Comparison of ENCODE assay signal across 9 cellular contexts in genomic region chr13:37640499-37640898, GRCh38. TPM values are rescaled to one million over a fixed set of nuclear protein-coding genes. Genes with fewer than 3 reads are reported as not detected.
DNase-seq lines count a peak whose midpoint lies in the region; TF ChIP-seq lines count a peak whose summit lies in the region.
"Had no signal": no experiment of that assay in that cellular context is flagged by ENCODE, and none has a peak within 500 bp of the region (broad histone marks: within the 10 kb centered on the region; RNA-seq: fewer than 3 reads in every experiment).

No MANE protein-coding gene starts in this region.

- no peaks in the 10 kb centered on the region for H3K36me3 Mint-ChIP-seq in chondrocyte (ENCODE audit: low read depth)
- no peaks in the 10 kb centered on the region for H3K36me3 Mint-ChIP-seq in activated T-helper 2 cell treated with anti-CD3 and anti-CD28 coated beads, Interferon-gamma antibody, Interleukin-2, Interleukin-4, amounts not matched to agents 10 μg/mL and 5 μg/mL and 100 μg/mL, durations not matched to agents 14 hours and 24 hours and 36 hours (ENCODE audit: low read depth)
- no peaks in the 10 kb centered on the region for H3K36me3 Mint-ChIP-seq in activated T-cell treated with anti-CD3 and anti-CD28 coated beads, Interleukin-2, amount 50 U/mL, for 24 hours (ENCODE audit: low read depth)

- H3K9me3 ChIP-seq in osteoblast (ENCODE audit: low read depth, low read length): no peaks in the 10 kb centered on the region

- H3K27me3 ChIP-seq in osteoblast (ENCODE audit: insufficient read depth, low read length): no peaks in the 10 kb centered on the region

- no peak overlapping the region for H3K4me3 Mint-ChIP-seq in chondrocyte (ENCODE audit: unreplicated experiment)
- H3K4me3 Mint-ChIP-seq in activated T-helper 2 cell treated with anti-CD3 and anti-CD28 coated beads, Interferon-gamma antibody, Interleukin-2, Interleukin-4, amounts not matched to agents 10 μg/mL and 5 μg/mL and 100 μg/mL, durations not matched to agents 14 hours and 24 hours and 36 hours (ENCODE audit: low read depth): no peak overlapping the region
- no peak overlapping the region for H3K4me3 Mint-ChIP-seq in activated T-cell treated with anti-CD3 and anti-CD28 coated beads, Interleukin-2, amount 50 U/mL, for 24 hours

- DNase-seq in EL (peak; percentile 75), NCI-H524 treated with DMSO at 0.1 percent for 48 hours (lab: John Stamatoyannopoulos, UW) (peak; percentile 14), chondrocyte (ENCODE audit: low spot score) (no peak), osteoblast (ENCODE audit: insufficient read length, low spot score, missing footprints) (peak; percentile 52), cortex of kidney (lab: John Stamatoyannopoulos, UW) (no peak), iPS-NIHi11 (ENCODE audit: low spot score) (no peak)
- no peak for DNase-seq in activated T-helper 2 cell treated with anti-CD3 and anti-CD28 coated beads, Interferon-gamma antibody, Interleukin-2, Interleukin-4, amounts not matched to agents 10 μg/mL and 5 μg/mL and 100 μg/mL, durations not matched to agents 14 hours and 24 hours and 36 hours (ENCODE audit: low spot score)
- no peak for DNase-seq in activated T-cell treated with anti-CD3 and anti-CD28 coated beads, Interleukin-2, amount 50 U/mL, for 24 hours
- DNase-seq: activated gamma-delta T cell had no signal

- peak overlapping the region; percentile 63 for H3K27ac ChIP-seq in osteoblast (ENCODE audit: low read depth, low read length)

- no peaks in the 10 kb centered on the region for H3K79me2 ChIP-seq in osteoblast (ENCODE audit: insufficient read depth, low read length)

- H3K9me3 Mint-ChIP-seq in chondrocyte (ENCODE audit: low read depth): no peaks in the 10 kb centered on the region
- H3K9me3 Mint-ChIP-seq in activated T-helper 2 cell treated with anti-CD3 and anti-CD28 coated beads, Interferon-gamma antibody, Interleukin-2, Interleukin-4, amounts not matched to agents 10 μg/mL and 5 μg/mL and 100 μg/mL, durations not matched to agents 14 hours and 24 hours and 36 hours: peaks cover 7% of the 10 kb centered on the region
- no peaks in the 10 kb centered on the region for H3K9me3 Mint-ChIP-seq in activated T-cell treated with anti-CD3 and anti-CD28 coated beads, Interleukin-2, amount 50 U/mL, for 24 hours

- H3K27me3 Mint-ChIP-seq in chondrocyte (ENCODE audit: low read depth): no peaks in the 10 kb centered on the region
- H3K27me3 Mint-ChIP-seq in activated T-helper 2 cell treated with anti-CD3 and anti-CD28 coated beads, Interferon-gamma antibody, Interleukin-2, Interleukin-4, amounts not matched to agents 10 μg/mL and 5 μg/mL and 100 μg/mL, durations not matched to agents 14 hours and 24 hours and 36 hours (ENCODE audit: low read depth): no peaks in the 10 kb centered on the region
- no peaks in the 10 kb centered on the region for H3K27me3 Mint-ChIP-seq in activated T-cell treated with anti-CD3 and anti-CD28 coated beads, Interleukin-2, amount 50 U/mL, for 24 hours

- no peak overlapping the region for H2AFZ ChIP-seq in osteoblast (ENCODE audit: low read length)

- no peak overlapping the region for H3K27ac Mint-ChIP-seq in chondrocyte (ENCODE audit: unreplicated experiment)
- no peak overlapping the region for H3K27ac Mint-ChIP-seq in activated T-helper 2 cell treated with anti-CD3 and anti-CD28 coated beads, Interferon-gamma antibody, Interleukin-2, Interleukin-4, amounts not matched to agents 10 μg/mL and 5 μg/mL and 100 μg/mL, durations not matched to agents 14 hours and 24 hours and 36 hours
- H3K27ac Mint-ChIP-seq in activated T-cell treated with anti-CD3 and anti-CD28 coated beads, Interleukin-2, amount 50 U/mL, for 24 hours: no peak overlapping the region

- H3K36me3 ChIP-seq in osteoblast (ENCODE audit: insufficient read depth, low read length): peaks cover 32% of the 10 kb centered on the region

- TF ChIP-seq CTCF in chondrocyte (IDR thresholded peaks at IDR 0.05) (peak; percentile 95), osteoblast (IDR thresholded peaks at IDR 0.05; ENCODE audit: extremely low read depth, low read depth, low read length) (peak; percentile 74)

- no peak overlapping the region for H3K4me3 ChIP-seq in osteoblast (ENCODE audit: insufficient read depth, low read length)

- intact Hi-C loops in activated T-helper 2 cell treated with anti-CD3 and anti-CD28 coated beads, Interferon-gamma antibody, Interleukin-2, Interleukin-4, amounts not matched to agents 10 μg/mL and 5 μg/mL and 100 μg/mL, durations not matched to agents 14 hours and 24 hours and 36 hours (cut with micrococcal nuclease): no loop called here

- H4K20me1 ChIP-seq in osteoblast (ENCODE audit: insufficient read depth, low read length): no peaks in the 10 kb centered on the region

- no peak overlapping the region for H3K4me2 ChIP-seq in osteoblast (ENCODE audit: insufficient read depth, low read length)

- peaks cover 9% of the 10 kb centered on the region for H3K4me1 Mint-ChIP-seq in chondrocyte (ENCODE audit: low read depth)
- H3K4me1 Mint-ChIP-seq in activated T-helper 2 cell treated with anti-CD3 and anti-CD28 coated beads, Interferon-gamma antibody, Interleukin-2, Interleukin-4, amounts not matched to agents 10 μg/mL and 5 μg/mL and 100 μg/mL, durations not matched to agents 14 hours and 24 hours and 36 hours (ENCODE audit: low read depth): no peaks in the 10 kb centered on the region
- H3K4me1 Mint-ChIP-seq in activated T-cell treated with anti-CD3 and anti-CD28 coated beads, Interleukin-2, amount 50 U/mL, for 24 hours (ENCODE audit: low read depth): no peaks in the 10 kb centered on the region

- peaks cover 13% of the 10 kb centered on the region for H3K4me1 ChIP-seq in osteoblast (ENCODE audit: insufficient read depth, low read length)

RNA-seq across cellular contexts. Expression of gene POSTN, which starts 41.9 kb away (rescaled TPM):
- total RNA-seq in chondrocyte: 5,433 to 6,725 TPM (median 6,602 TPM) in 3 replicates
- 1,081 and 1,287 TPM in 2 replicates for total RNA-seq in osteoblast
- total RNA-seq in activated T-helper 2 cell treated with anti-CD3 and anti-CD28 coated beads, Interferon-gamma antibody, Interleukin-2, Interleukin-4, amounts not matched to agents 10 μg/mL and 5 μg/mL and 100 μg/mL, durations not matched to agents 14 hours and 24 hours and 36 hours: not detected in 2 replicates

Comparison
In these comparisons a context has a peak if more than half of its experiments do, and no peak if none do; other contexts are left out.
1. DNase-seq: peak in EL (single experiment), NCI-H524 treated with DMSO at 0.1 percent for 48 hours (single experiment) and osteoblast (single experiment); none in chondrocyte (single experiment), cortex of kidney (single experiment), activated T-helper 2 cell treated with anti-CD3 and anti-CD28 coated beads, Interferon-gamma antibody, Interleukin-2, Interleukin-4, amounts not matched to agents 10 μg/mL and 5 μg/mL and 100 μg/mL, durations not matched to agents 14 hours and 24 hours and 36 hours (single experiment), iPS-NIHi11 (single experiment) and activated T-cell treated with anti-CD3 and anti-CD28 coated beads, Interleukin-2, amount 50 U/mL, for 24 hours (single experiment).
2. RNA of gene POSTN, which starts 41.9 kb away (total RNA-seq): 5,433 to 6,725 TPM in chondrocyte and 1,081 to 1,287 TPM in osteoblast; not detected in activated T-helper 2 cell treated with anti-CD3 and anti-CD28 coated beads, Interferon-gamma antibody, Interleukin-2, Interleukin-4, amounts not matched to agents 10 μg/mL and 5 μg/mL and 100 μg/mL, durations not matched to agents 14 hours and 24 hours and 36 hours; every median in the first group is over 1,000 times any median in the second.